In the genomic region with DNA sequence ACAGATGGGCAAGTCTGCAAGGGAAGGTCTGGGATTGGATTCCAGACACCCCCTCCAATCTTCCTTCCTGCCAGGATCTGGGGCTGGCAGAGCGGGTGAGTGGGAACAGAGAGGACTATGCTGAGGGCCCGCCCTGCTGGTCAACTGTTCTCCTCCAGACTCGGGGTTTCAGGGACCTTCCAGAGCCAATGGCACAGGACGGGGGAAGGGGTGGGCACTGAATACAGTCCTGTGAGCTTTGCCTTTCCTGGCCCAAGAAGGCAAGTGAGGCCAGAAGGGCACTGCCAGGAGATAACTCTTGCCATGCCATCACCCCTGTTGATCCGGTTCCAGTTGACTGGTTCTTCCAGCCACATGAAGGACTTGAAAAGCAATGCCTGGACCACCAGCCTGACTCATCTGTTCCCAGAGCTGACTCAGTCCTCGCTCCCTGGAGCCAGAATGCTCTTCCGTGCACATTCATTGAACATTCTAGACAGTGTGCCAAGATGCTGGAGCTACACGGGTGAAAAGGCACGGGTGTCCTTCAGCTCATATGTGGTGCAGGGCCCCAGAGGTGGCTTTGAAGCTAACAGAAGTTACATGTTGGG, we compare ENCODE assay signal across 1 cellular context.
TF ChIP-seq lines count a peak whose summit lies in the region.

No MANE protein-coding gene starts in this region.

TF ChIP-seq in SK-N-SH, 30 proteins besides CTCF, POLR2A, EP300 and RAD21:
- TF ChIP-seq NFIC (IDR thresholded peaks at IDR 0.05; ENCODE audit: borderline replicate concordance) (0 out of 2 replicates have a peak, but pooled peaks have one; percentile 17), FOSL2 (IDR thresholded peaks at IDR 0.05; ENCODE audit: borderline replicate concordance, low read depth) (peak; percentile 74), FOXJ3 (CRISPR knock-in tag; IDR thresholded peaks at IDR 0.05) (no peak)
